In the genomic region with DNA sequence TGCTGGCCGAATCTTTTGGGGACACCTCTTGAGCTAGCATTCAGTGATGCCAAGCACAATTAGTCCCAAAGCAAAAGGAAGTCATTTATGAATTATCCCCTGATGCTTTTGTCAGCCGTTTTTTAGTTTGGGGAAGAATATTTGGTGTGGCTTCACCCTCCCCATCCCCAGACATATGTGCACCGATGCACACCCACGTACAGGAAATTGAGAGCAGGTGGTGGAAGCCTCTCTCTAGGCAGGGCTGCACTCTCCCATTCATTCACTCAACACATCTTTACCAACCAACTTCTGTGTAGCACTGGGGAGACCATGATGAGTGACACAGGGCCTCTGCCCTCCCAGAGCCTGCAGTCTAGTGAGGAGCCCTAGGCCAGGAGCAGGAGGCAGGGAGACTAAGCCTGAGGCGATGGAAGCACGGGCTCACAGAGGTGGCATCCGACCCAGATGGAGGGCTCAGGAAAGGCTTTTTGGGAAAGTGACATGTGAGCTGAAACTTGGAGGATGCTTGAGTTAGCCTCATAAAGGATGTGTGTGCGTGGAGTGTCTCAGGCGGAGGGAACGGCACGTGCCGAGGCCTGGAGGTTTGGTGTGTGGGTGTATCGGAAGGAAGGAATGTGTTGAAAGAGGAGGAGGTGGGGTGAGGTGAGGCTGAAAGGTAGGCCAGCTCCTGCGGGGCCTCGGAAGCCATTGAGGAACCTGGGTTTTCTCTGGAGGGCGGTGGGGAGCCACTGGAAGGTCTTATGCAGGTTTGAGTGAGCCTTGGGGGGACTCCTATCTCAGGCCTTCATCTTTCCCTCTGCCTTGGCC, we compare ENCODE assay signal across 12 cellular contexts. TPM values are rescaled to one million over a fixed set of nuclear protein-coding genes. Genes with fewer than 3 reads are reported as not detected.
DNase-seq lines count a peak whose midpoint lies in the region; ATAC-seq and TF ChIP-seq lines count a peak whose summit lies in the region.
"Had no signal": no experiment of that assay in that cellular context is flagged by ENCODE, and none has a peak within 500 bp of the region (broad histone marks: within the 10 kb centered on the region; RNA-seq: fewer than 3 reads in every experiment).

No MANE protein-coding gene starts in this region.

- in situ Hi-C loops in HAP-1 (cut with MboI; ENCODE audit: low sequenced_read_pairs), result no loop called here

- CTCF ChIA-PET in RWPE1 (lab: Yijun Ruan, JAX), result no interaction called here

- H3K27me3 ChIP-seq in thymus (ENCODE audit: control insufficient read depth, insufficient read depth) (no peaks in the 10 kb centered on the region), HAP-1 (ENCODE audit: low read depth) (no peaks in the 10 kb centered on the region)
- H3K27me3 ChIP-seq: left lung, MG63 had no signal

- 40% methylated on average over 16 of the region's 16 CpGs for WGBS in thymus

- peak; percentile 24 for DNase-seq in activated T-cell treated with anti-CD3 and anti-CD28 coated beads, Interleukin-2, amount 50 U/mL, for 4 hours
- no peak for DNase-seq in activated T-cell treated with anti-CD3 and anti-CD28 coated beads, Interleukin-2, amount 50 U/mL, for 1 hour
- DNase-seq in RWPE1 (ENCODE audit: low spot score) (peak; percentile 42), dermis blood vessel endothelial cell (peak; percentile 18), HAP-1 (ENCODE audit: low spot score in 2 of 2) (no peak), NCI-H1436 treated with DMSO at 0.1 percent for 48 hours (lab: John Stamatoyannopoulos, UW) (no peak), NCI-H2029 treated with DMSO at 0.1 percent for 48 hours (lab: John Stamatoyannopoulos, UW) (no peak)
- DNase-seq: MG63 had no signal

- no peaks in the 10 kb centered on the region for H3K27me3 Mint-ChIP-seq in activated T-cell treated with anti-CD3 and anti-CD28 coated beads, Interleukin-2, amount 50 U/mL, for 4 hours (ENCODE audit: low read depth)

- no peak overlapping the region for H3K4me3 ChIP-seq in thymus (ENCODE audit: low read length)
- H3K4me3 ChIP-seq in HAP-1, result no peak overlapping the region
- H3K4me3 ChIP-seq: left lung, MG63, thoracic aorta had no signal

- no peaks in the 10 kb centered on the region for H3K9me3 ChIP-seq in thymus (ENCODE audit: control insufficient read depth)
- H3K9me3 ChIP-seq in HAP-1, result no peaks in the 10 kb centered on the region
- H3K9me3 ChIP-seq: left lung, MG63, thoracic aorta had no signal

- POLR2A ChIA-PET in RWPE1 (lab: Yijun Ruan, JAX; ENCODE audit: low non-redundant PET), result no interaction called here

- H3K27ac ChIP-seq in RWPE1 (no peak overlapping the region; the same call in 1 of the 2 replicates), thymus (ENCODE audit: low read depth) (peak overlapping the region; percentile 89)
- H3K27ac ChIP-seq: epithelial cell of prostate, thoracic aorta had no signal

- peaks cover 23% of the 10 kb centered on the region for H3K4me1 ChIP-seq in thymus (ENCODE audit: control insufficient read depth, insufficient read depth, low read length)
- H3K4me1 ChIP-seq in HAP-1, result no peaks in the 10 kb centered on the region

- no peaks in the 10 kb centered on the region for H3K36me3 Mint-ChIP-seq in activated T-cell treated with anti-CD3 and anti-CD28 coated beads, Interleukin-2, amount 50 U/mL, for 4 hours (ENCODE audit: insufficient read depth)

- H3K36me3 ChIP-seq in thymus (ENCODE audit: control insufficient read depth, insufficient read depth) (no peaks in the 10 kb centered on the region), HAP-1 (replicated peaks) (no peaks in the 10 kb centered on the region)
- H3K36me3 ChIP-seq: MG63, thoracic aorta had no signal

- H3K9me3 Mint-ChIP-seq in activated T-cell treated with anti-CD3 and anti-CD28 coated beads, Interleukin-2, amount 50 U/mL, for 4 hours, result no peaks in the 10 kb centered on the region

- TF ChIP-seq CTCF in RWPE1 (conservative IDR thresholded peaks at IDR 0.05; ENCODE audit: low read depth), result no peak

- H3K4me3 Mint-ChIP-seq in activated T-cell treated with anti-CD3 and anti-CD28 coated beads, Interleukin-2, amount 50 U/mL, for 4 hours, result no peak overlapping the region

- H3K4me1 Mint-ChIP-seq in activated T-cell treated with anti-CD3 and anti-CD28 coated beads, Interleukin-2, amount 50 U/mL, for 4 hours (ENCODE audit: low read depth), result peaks cover 56% of the 10 kb centered on the region

- peak; percentile 74 to 75 for ATAC-seq in activated T-cell treated with anti-CD3 and anti-CD28 coated beads, Interleukin-2, amount 50 U/mL, for 4 hours
- ATAC-seq: left lung had no signal

RNA-seq across cellular contexts. Expression of gene PSME3IP1, which starts 43.8 kb away (rescaled TPM):
- 10 to 100 TPM; 76.7 to 81.0 (median 80.1) TPM for total RNA-seq in activated T-cell treated with anti-CD3 and anti-CD28 coated beads, Interleukin-2, amount 50 U/mL, for 4 hours
- 87.3 and 89.0 TPM in 2 replicates for total RNA-seq in dermis blood vessel endothelial cell
- polyA plus RNA-seq in thymus, result 93.1 TPM

RNA-seq across cellular contexts. Expression of gene RSPRY1, which starts 44.1 kb away (rescaled TPM):
- total RNA-seq in activated T-cell treated with anti-CD3 and anti-CD28 coated beads, Interleukin-2, amount 50 U/mL, for 4 hours, result 10 to 100 TPM; 30.4 to 33.3 (median 32.4) TPM
- total RNA-seq in dermis blood vessel endothelial cell, result 50.4 and 58.6 TPM in 2 replicates
- polyA plus RNA-seq in thymus, result 19.4 TPM

RNA-seq across cellular contexts. Expression of gene CPNE2, which starts 49.6 kb away (rescaled TPM):
- total RNA-seq in activated T-cell treated with anti-CD3 and anti-CD28 coated beads, Interleukin-2, amount 50 U/mL, for 4 hours, result 1 to 10 TPM; 2.4 to 4.0 (median 2.9) TPM
- 73.3 and 92.3 TPM in 2 replicates for total RNA-seq in dermis blood vessel endothelial cell
- polyA plus RNA-seq in thymus, result 27.5 TPM

Comparison
In these comparisons a context has a peak if more than half of its experiments do, and no peak if none do; other contexts are left out.
1. DNase-seq: peak in activated T-cell treated with anti-CD3 and anti-CD28 coated beads, Interleukin-2, amount 50 U/mL, for 4 hours (single experiment), RWPE1 (single experiment) and dermis blood vessel endothelial cell (single experiment); none in activated T-cell treated with anti-CD3 and anti-CD28 coated beads, Interleukin-2, amount 50 U/mL, for 1 hour (single experiment), HAP-1 (0 of 2), NCI-H1436 treated with DMSO at 0.1 percent for 48 hours (single experiment) and NCI-H2029 treated with DMSO at 0.1 percent for 48 hours (single experiment).
2. RNA of gene CPNE2, which starts 49.6 kb away (total RNA-seq): 73.3 to 92.3 TPM in dermis blood vessel endothelial cell; 2.4 to 4.0 TPM in activated T-cell treated with anti-CD3 and anti-CD28 coated beads, Interleukin-2, amount 50 U/mL, for 4 hours; every median in the first group is over 10 times any median in the second.